Comparison of ENCODE assay signal across 37 cellular contexts in the genomic region with DNA sequence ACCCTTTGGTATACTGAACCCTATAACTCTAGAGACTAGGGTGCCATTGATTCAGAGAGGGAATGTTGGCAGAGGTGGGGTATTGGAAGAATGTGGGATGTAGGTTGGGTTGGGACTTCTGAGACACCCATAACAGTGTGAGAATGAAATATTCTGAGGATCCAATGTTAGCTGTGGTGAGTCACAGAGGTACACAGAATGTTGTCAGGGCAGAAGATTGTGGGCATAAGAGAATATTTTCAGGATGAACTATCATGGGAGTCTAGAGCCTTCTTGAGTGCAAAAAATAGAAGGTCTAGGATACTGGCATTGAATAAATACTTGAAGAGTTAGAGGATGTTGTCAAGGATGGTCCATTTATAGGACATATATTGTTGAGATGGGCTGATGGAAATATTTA. TPM values are rescaled to one million over a fixed set of nuclear protein-coding genes. Genes with fewer than 3 reads are reported as not detected.
"Had no signal": no experiment of that assay in that cellular context is flagged by ENCODE, and none has a peak within 500 bp of the region (broad histone marks: within the 10 kb centered on the region; RNA-seq: fewer than 3 reads in every experiment).

No MANE protein-coding gene starts in this region.

- H2AFZ ChIP-seq: parathyroid adenoma had no signal

- H3K36me3 ChIP-seq: neutrophil, ovary, right lobe of liver, sigmoid colon, spleen, suprapubic skin, tibial artery, transverse colon, upper lobe of right lung, uterus had no signal

- H3K9me3 Mint-ChIP-seq: nephron progenitor cell had no signal

- H3K4me2 ChIP-seq: smooth muscle cell had no signal

- H3K4me1 Mint-ChIP-seq: naive thymus-derived CD8-positive, alpha-beta T cell; nephron progenitor cell; neural crest cell; stimulated activated memory B cell treated with anti-CD40 and anti-IgM and Interleukin-4, amounts not matched to agents 10 μg/mL and 1 μg/mL and 100 μg/mL, for 72 hours; stimulated activated naive CD8-positive, alpha-beta T cell treated with anti-CD3 and anti-CD28 coated beads, Interleukin-15, amount 100 ng/mL, for 72 hours had no signal

- H3K4me3 Mint-ChIP-seq: naive thymus-derived CD8-positive, alpha-beta T cell; natural killer cell treated with Interleukin-12 subunit alpha and Interleukin-12 subunit beta and Interleukin-15 and Interleukin-18, amount 100 ng/mL, for 72 hours; nephron progenitor cell; neural crest cell; stimulated activated memory B cell treated with anti-CD40 and anti-IgM and Interleukin-4, amounts not matched to agents 10 μg/mL and 1 μg/mL and 100 μg/mL, for 72 hours; stimulated activated naive CD8-positive, alpha-beta T cell treated with anti-CD3 and anti-CD28 coated beads, Interleukin-15, amount 100 ng/mL, for 72 hours; type B pancreatic cell had no signal

- H3K36me3 Mint-ChIP-seq: natural killer cell treated with Interleukin-12 subunit alpha and Interleukin-12 subunit beta and Interleukin-15 and Interleukin-18, amount 100 ng/mL, for 72 hours; stimulated activated memory B cell treated with anti-CD40 and anti-IgM and Interleukin-4, amounts not matched to agents 10 μg/mL and 1 μg/mL and 100 μg/mL, for 72 hours; type B pancreatic cell had no signal

- H3K27ac ChIP-seq: neutrophil, ovary, parathyroid adenoma, psoas muscle, right lobe of liver, sigmoid colon, skin epidermis, spleen, suprapubic skin, testis, tibial artery, transverse colon, upper lobe of right lung, uterus had no signal

- H3K9me3 ChIP-seq: neutrophil, ovary, psoas muscle, right lobe of liver, sigmoid colon, spleen, suprapubic skin, testis, tibial artery, transverse colon, upper lobe of right lung, uterus had no signal

- H3K79me2 ChIP-seq: parathyroid adenoma had no signal

- H3K27ac Mint-ChIP-seq: natural killer cell treated with Interleukin-12 subunit alpha and Interleukin-12 subunit beta and Interleukin-15 and Interleukin-18, amount 100 ng/mL, for 72 hours; progenitor cell of endocrine pancreas; stimulated activated memory B cell treated with anti-CD40 and anti-IgM and Interleukin-4, amounts not matched to agents 10 μg/mL and 1 μg/mL and 100 μg/mL, for 72 hours; stimulated activated naive CD8-positive, alpha-beta T cell treated with anti-CD3 and anti-CD28 coated beads, Interleukin-15, amount 100 ng/mL, for 72 hours; type B pancreatic cell had no signal

- H3K4me3 ChIP-seq: ovary, psoas muscle, right lobe of liver, sigmoid colon, skin epidermis, smooth muscle cell, spleen, suprapubic skin, testis, tibial artery, transverse colon, upper lobe of right lung, uterus had no signal

- H3K9ac ChIP-seq: parathyroid adenoma had no signal

- H3K4me1 ChIP-seq: parathyroid adenoma, psoas muscle, right lobe of liver, sigmoid colon, spleen, suprapubic skin, testis, tibial artery, transverse colon, upper lobe of right lung, uterus had no signal

- DNase-seq: naive thymus-derived CD8-positive, alpha-beta T cell; nephron progenitor cell; nucleus accumbens; ovary; posterior cingulate gyrus; psoas muscle; right cardiac atrium; sigmoid colon; spleen; stimulated activated CD4-positive, alpha-beta T cell treated with anti-CD3 and anti-CD28 coated beads, Interleukin-12 subunit alpha, Interleukin-12 subunit beta, amount 100 ng/mL, for 4 hours; stimulated activated CD4-positive, alpha-beta T cell treated with anti-CD3 and anti-CD28 coated beads, Interleukin-1b, Interleukin-23, amount 100 ng/mL, for 48 hours; stimulated activated CD4-positive, alpha-beta T cell treated with anti-CD3 and anti-CD28 coated beads, Interleukin-4, amount 100 ng/mL, for 1 hour; stimulated activated CD4-positive, alpha-beta T cell treated with anti-CD3 and anti-CD28 coated beads, Interleukin-4, amount 100 ng/mL, for 4 hours; stimulated activated CD8-positive, alpha-beta memory T cell treated with anti-CD3 and anti-CD28 coated beads, Interleukin-4, amount 100 ng/mL, for 48 hours; stimulated activated naive CD4-positive, alpha-beta T cell; stimulated activated naive CD8-positive, alpha-beta T cell treated with anti-CD3 and anti-CD28 coated beads, Interleukin-15, amount 100 ng/mL, for 72 hours; stimulated activated naive CD8-positive, alpha-beta T cell treated with anti-CD3 and anti-CD28 coated beads, Interleukin-15, Interleukin-2, amounts not matched to agents 100 U/mL and 50 U/mL, for 24 hours; substantia nigra; testis; tibial artery; transverse colon; upper lobe of right lung; uterus had no signal

- H3K27me3 ChIP-seq: ovary, right lobe of liver, testis, uterus had no signal

- ATAC-seq: naive thymus-derived CD8-positive, alpha-beta T cell; natural killer cell treated with Interleukin-12 subunit alpha and Interleukin-12 subunit beta and Interleukin-15 and Interleukin-18, amount 100 ng/mL, for 72 hours; psoas muscle; right cardiac atrium; right lobe of liver; stimulated activated memory B cell treated with anti-CD40 and anti-IgM and Interleukin-4, amounts not matched to agents 10 μg/mL and 1 μg/mL and 100 μg/mL, for 72 hours; stimulated activated naive CD8-positive, alpha-beta T cell treated with anti-CD3 and anti-CD28 coated beads, Interleukin-15, amount 100 ng/mL, for 72 hours; stimulated activated naive CD8-positive, alpha-beta T cell treated with anti-CD3 and anti-CD28 coated beads, Interleukin-15, Interleukin-2, amounts not matched to agents 100 U/mL and 50 U/mL, for 24 hours; upper lobe of right lung had no signal

RNA-seq across cellular contexts. Expression of a gene that starts 9.0 kb away (rescaled TPM):
- total RNA-seq: naive thymus-derived CD8-positive, alpha-beta T cell; natural killer cell treated with Interleukin-12 subunit alpha and Interleukin-12 subunit beta and Interleukin-15 and Interleukin-18, amount 100 ng/mL, for 72 hours; neural crest cell; omental fat pad; psoas muscle; renal cortical epithelial cell; right cardiac atrium; right lobe of liver; sigmoid colon; spleen; upper lobe of right lung; urinary bladder; uterus had no signal
- polyA plus RNA-seq: naive thymus-derived CD8-positive, alpha-beta T cell had no signal

RNA-seq across cellular contexts. Expression of a gene that starts 21.1 kb away (rescaled TPM):
- total RNA-seq: naive thymus-derived CD8-positive, alpha-beta T cell; natural killer cell treated with Interleukin-12 subunit alpha and Interleukin-12 subunit beta and Interleukin-15 and Interleukin-18, amount 100 ng/mL, for 72 hours; neural crest cell; omental fat pad; ovary; psoas muscle; renal cortical epithelial cell; right cardiac atrium; right lobe of liver; sigmoid colon; spleen; upper lobe of right lung; urinary bladder; uterus had no signal
- polyA plus RNA-seq: naive thymus-derived CD8-positive, alpha-beta T cell; ovary; psoas muscle; right cardiac atrium; urinary bladder had no signal

RNA-seq across cellular contexts. Expression of a gene that starts 26.8 kb away (rescaled TPM):
- total RNA-seq: omental fat pad, psoas muscle, renal cortical epithelial cell, sigmoid colon, upper lobe of right lung, urinary bladder had no signal
- polyA plus RNA-seq: naive thymus-derived CD8-positive, alpha-beta T cell; right cardiac atrium had no signal

RNA-seq across cellular contexts. Expression of a gene that starts 29.4 kb away (rescaled TPM):
- total RNA-seq: naive thymus-derived CD8-positive, alpha-beta T cell; natural killer cell treated with Interleukin-12 subunit alpha and Interleukin-12 subunit beta and Interleukin-15 and Interleukin-18, amount 100 ng/mL, for 72 hours; neural crest cell; progenitor cell of endocrine pancreas; renal cortical epithelial cell; right lobe of liver; spleen; urinary bladder had no signal
- polyA plus RNA-seq: naive thymus-derived CD8-positive, alpha-beta T cell had no signal

RNA-seq across cellular contexts. Expression of a gene that starts 36.4 kb away (rescaled TPM):
- total RNA-seq: naive thymus-derived CD8-positive, alpha-beta T cell; natural killer cell treated with Interleukin-12 subunit alpha and Interleukin-12 subunit beta and Interleukin-15 and Interleukin-18, amount 100 ng/mL, for 72 hours; neural crest cell; progenitor cell of endocrine pancreas; psoas muscle; spleen; urinary bladder had no signal
- polyA plus RNA-seq: naive thymus-derived CD8-positive, alpha-beta T cell had no signal
